Comparison of ENCODE assay signal across 22 cellular contexts in genomic region chr12:109989380-109989779, GRCh38. TPM values are rescaled to one million over a fixed set of nuclear protein-coding genes. Genes with fewer than 3 reads are reported as not detected.
A peak's percentile ranks its signal among the peaks of the same experiment; 100 is the strongest.
DNase-seq lines count a peak whose midpoint lies in the region; ATAC-seq and TF ChIP-seq lines count a peak whose summit lies in the region.
"Had no signal": no experiment of that assay in that cellular context is flagged by ENCODE, and none has a peak within 500 bp of the region (broad histone marks: within the 10 kb centered on the region; RNA-seq: fewer than 3 reads in every experiment).

No MANE protein-coding gene starts in this region.

- no peak overlapping the region for H4K91ac ChIP-seq in IMR-90 (ENCODE audit: insufficient read depth, low read depth, low read length)

- H3K36me3 ChIP-seq in IMR-90 (ENCODE audit: control insufficient read depth, insufficient read depth, low read length) (peaks cover 19% of the 10 kb centered on the region), esophagus squamous epithelium (peaks cover 10 to 73% (median 15%) of the 10 kb centered on the region in 3 donors), gastrocnemius medialis (peaks cover 0 to 54% of the 10 kb centered on the region in 2 donors), right lobe of liver (peaks cover 0 to 57% (median 14%) of the 10 kb centered on the region in 4 donors)
- H3K36me3 ChIP-seq: uterus had no signal

- no peak for DNase-seq in activated T-cell treated with anti-CD3 and anti-CD28 coated beads, Interleukin-2, amount 50 U/mL, for 72 hours
- DNase-seq in activated T-cell treated with anti-CD3 and anti-CD28 coated beads, Interleukin-2, amount 50 U/mL, for 4 hours, result no peak
- DNase-seq in IMR-90 (peak; percentile 60), esophagus squamous epithelium (lab: John Stamatoyannopoulos, UW) (no peak), gastrocnemius medialis (no peak), RPMI8226 (no peak), right lobe of liver (no peak)
- DNase-seq: activated CD4-positive, alpha-beta T cell treated with anti-CD3 and anti-CD28 coated beads, Interleukin-2, amount 10 ng/mL, durations not matched to agents 7 days and 5 days; CD4-positive, alpha-beta T cell; cortex of kidney; DMS79; foreskin fibroblast; mesendoderm; NCI-H1048; NCI-H2107; NCI-H510A; stimulated activated CD8-positive, alpha-beta memory T cell treated with anti-CD3 and anti-CD28 coated beads, Interleukin-4, amount 100 ng/mL, for 48 hours; uterus had no signal

- CTCF ChIA-PET in IMR-90 (lab: Yijun Ruan, JAX), result no interaction called here

- no peak for TF ChIP-seq RAD21 in IMR-90 (IDR thresholded peaks at IDR 0.05; ENCODE audit: low read length)

- H2BK5ac ChIP-seq in IMR-90 (ENCODE audit: low read depth, low read length, poor library complexity, severe bottlenecking), result peak overlapping the region; percentile 48

- no peak overlapping the region for H3K9ac ChIP-seq in IMR-90 (ENCODE audit: low read depth, low read length)

- no peaks in the 10 kb centered on the region for H3K9me3 ChIP-seq in IMR-90 (ENCODE audit: control insufficient read depth, insufficient read depth, low read length)
- no peaks in the 10 kb centered on the region for H3K9me3 ChIP-seq in esophagus squamous epithelium
- H3K9me3 ChIP-seq in gastrocnemius medialis, result no peaks in the 10 kb centered on the region
- no peaks in the 10 kb centered on the region for H3K9me3 ChIP-seq in right lobe of liver
- H3K9me3 ChIP-seq: prostate gland, uterus had no signal

- peak overlapping the region in 1 of 2 donors; percentile 21 for H3K4me3 Mint-ChIP-seq in activated T-cell treated with anti-CD3 and anti-CD28 coated beads, Interleukin-2, amount 50 U/mL, for 72 hours
- no peak overlapping the region for H3K4me3 Mint-ChIP-seq in activated T-cell treated with anti-CD3 and anti-CD28 coated beads, Interleukin-2, amount 50 U/mL, for 4 hours
- H3K4me3 Mint-ChIP-seq: activated CD4-positive, alpha-beta T cell treated with anti-CD3 and anti-CD28 coated beads, Interleukin-2, amount 10 ng/mL, durations not matched to agents 7 days and 5 days; brain; CD4-positive, alpha-beta T cell; natural killer cell treated with Interleukin-12 subunit alpha and Interleukin-12 subunit beta and Interleukin-15 and Interleukin-18, amount 100 ng/mL, for 72 hours had no signal

- no peak overlapping the region for H3K4me3 ChIP-seq in IMR-90 (ENCODE audit: insufficient read depth, low read depth, low read length)
- no peak overlapping the region for H3K4me3 ChIP-seq in esophagus squamous epithelium
- H3K4me3 ChIP-seq in gastrocnemius medialis, result no peak overlapping the region
- H3K4me3 ChIP-seq in right lobe of liver, result no peak overlapping the region
- H3K4me3 ChIP-seq: prostate gland, uterus had no signal

- H3K4me1 ChIP-seq in IMR-90 (ENCODE audit: control insufficient read depth, insufficient read depth, low read length), result peaks cover 14% of the 10 kb centered on the region
- peaks cover 0 to 28% (median 4%) of the 10 kb centered on the region in 3 donors for H3K4me1 ChIP-seq in esophagus squamous epithelium
- H3K4me1 ChIP-seq in gastrocnemius medialis, result peaks cover 10 to 17% of the 10 kb centered on the region in 2 donors
- peaks cover 0 to 4% (median 1%) of the 10 kb centered on the region in 4 donors for H3K4me1 ChIP-seq in right lobe of liver
- H3K4me1 ChIP-seq: prostate gland had no signal

- peak overlapping the region; percentile 58; the same call in 1 of the 2 replicates for H3K4ac ChIP-seq in IMR-90 (ENCODE audit: low read depth, low read length)

- no peaks in the 10 kb centered on the region for H3K9me3 Mint-ChIP-seq in activated T-cell treated with anti-CD3 and anti-CD28 coated beads, Interleukin-2, amount 50 U/mL, for 72 hours
- H3K9me3 Mint-ChIP-seq in activated T-cell treated with anti-CD3 and anti-CD28 coated beads, Interleukin-2, amount 50 U/mL, for 4 hours, result no peaks in the 10 kb centered on the region
- H3K9me3 Mint-ChIP-seq: activated CD4-positive, alpha-beta T cell treated with anti-CD3 and anti-CD28 coated beads, Interleukin-2, amount 10 ng/mL, durations not matched to agents 7 days and 5 days; brain; CD4-positive, alpha-beta T cell; natural killer cell treated with Interleukin-12 subunit alpha and Interleukin-12 subunit beta and Interleukin-15 and Interleukin-18, amount 100 ng/mL, for 72 hours had no signal

- POLR2A ChIA-PET in IMR-90 (lab: Charles Lee; ENCODE audit: unreplicated experiment), result no interaction called here

- H4K20me1 ChIP-seq in IMR-90 (ENCODE audit: insufficient read depth, low read length), result peaks cover 11% of the 10 kb centered on the region; the same call in 1 of the 2 replicates

- no peaks in the 10 kb centered on the region for H3K27me3 Mint-ChIP-seq in activated T-cell treated with anti-CD3 and anti-CD28 coated beads, Interleukin-2, amount 50 U/mL, for 72 hours (ENCODE audit: low read depth)
- no peaks in the 10 kb centered on the region for H3K27me3 Mint-ChIP-seq in activated T-cell treated with anti-CD3 and anti-CD28 coated beads, Interleukin-2, amount 50 U/mL, for 4 hours (ENCODE audit: low read depth)
- H3K27me3 Mint-ChIP-seq: activated CD4-positive, alpha-beta T cell treated with anti-CD3 and anti-CD28 coated beads, Interleukin-2, amount 10 ng/mL, durations not matched to agents 7 days and 5 days; brain; CD4-positive, alpha-beta T cell; natural killer cell treated with Interleukin-12 subunit alpha and Interleukin-12 subunit beta and Interleukin-15 and Interleukin-18, amount 100 ng/mL, for 72 hours had no signal

- H3K27ac ChIP-seq in IMR-90 (ENCODE audit: insufficient read depth, low read length), result peak overlapping the region; percentile 45; the same call in 1 of the 2 replicates
- H3K27ac ChIP-seq in esophagus squamous epithelium, result peak overlapping the region in 3 of 4 donors; percentile 1 to 35 (median 25)
- peak overlapping the region in 3 of 4 donors; percentile 13 to 37 (median 29) for H3K27ac ChIP-seq in gastrocnemius medialis
- no peak overlapping the region for H3K27ac ChIP-seq in right lobe of liver
- H3K27ac ChIP-seq: prostate gland, uterus had no signal

- intact Hi-C loops in IMR-90 (cut with micrococcal nuclease), result no loop called here
- intact Hi-C loops in esophagus squamous epithelium (cut with DNase I), result no loop called here
- intact Hi-C loops in gastrocnemius medialis (cut with DNase I; ENCODE audit: low total_unique reads), result no loop called here
- intact Hi-C loops in right lobe of liver (cut with DNase I), result no loop called here

- in situ Hi-C loops in IMR-90 (cut with MboI; ENCODE audit: low sequenced_read_pairs), result no loop called here
- in situ Hi-C loops in gastrocnemius medialis (cut with MboI; ENCODE audit: low sequenced_read_pairs in 4 of 4), result no loop called here

- H3K9me1 ChIP-seq in IMR-90 (ENCODE audit: insufficient read depth, low read length), result peaks cover 10% of the 10 kb centered on the region

- TF ChIP-seq CTCF in IMR-90 (conservative IDR thresholded peaks at IDR 0.05; ENCODE audit: low read depth, low read length), result no peak
- TF ChIP-seq CTCF in esophagus squamous epithelium (IDR thresholded peaks at IDR 0.05), result no peak
- no peak for TF ChIP-seq CTCF in gastrocnemius medialis (IDR thresholded peaks at IDR 0.05 in 4 of 5, conservative IDR thresholded peaks at IDR 0.05 in 1 of 5)
- TF ChIP-seq CTCF in right lobe of liver (IDR thresholded peaks at IDR 0.05), result no peak

- H3K4me1 Mint-ChIP-seq in activated T-cell treated with anti-CD3 and anti-CD28 coated beads, Interleukin-2, amount 50 U/mL, for 72 hours (ENCODE audit: low read depth), result peaks cover 79% of the 10 kb centered on the region
- H3K4me1 Mint-ChIP-seq in activated T-cell treated with anti-CD3 and anti-CD28 coated beads, Interleukin-2, amount 50 U/mL, for 4 hours (ENCODE audit: low read depth), result peaks cover 59% of the 10 kb centered on the region

- H3K14ac ChIP-seq in IMR-90 (replicated peaks; ENCODE audit: low read depth, low read length), result peak overlapping the region; percentile 52

- TF ChIP-seq POLR2A in IMR-90 (IDR thresholded peaks at IDR 0.05; ENCODE audit: low read depth, low read length) (no peak), esophagus squamous epithelium (IDR thresholded peaks at IDR 0.05) (no peak), gastrocnemius medialis (IDR thresholded peaks at IDR 0.05) (no peak), right lobe of liver (IDR thresholded peaks at IDR 0.05) (no peak)

- H4K8ac ChIP-seq in IMR-90 (ENCODE audit: low read depth in 2 of 2, low read length in 2 of 2), result 0 out of 4 replicates have a peak overlapping the region, but pooled peaks of 1 of the 2 experiments have one; percentile 6

- 0 out of 2 replicates have a peak overlapping the region, but pooled peaks have one; percentile 5 for H2BK120ac ChIP-seq in IMR-90 (ENCODE audit: low read depth, low read length)

- peak overlapping the region; percentile 31 for H2AK9ac ChIP-seq in IMR-90 (replicated peaks; ENCODE audit: low read depth, low read length, poor library complexity)

- no peak for ATAC-seq in activated T-cell treated with anti-CD3 and anti-CD28 coated beads, Interleukin-2, amount 50 U/mL, for 72 hours (replicated peaks in 1 of 2)
- ATAC-seq in activated T-cell treated with anti-CD3 and anti-CD28 coated beads, Interleukin-2, amount 50 U/mL, for 4 hours, result no peak
- peak; percentile 61 for ATAC-seq in IMR-90 (ENCODE audit: low read depth)
- no peak for ATAC-seq in gastrocnemius medialis
- ATAC-seq in HG03565 (IDR thresholded peaks at IDR 0.05; ENCODE audit: unreplicated experiment), result no peak
- ATAC-seq in right lobe of liver, result no peak
- ATAC-seq: natural killer cell treated with Interleukin-12 subunit alpha and Interleukin-12 subunit beta and Interleukin-15 and Interleukin-18, amount 100 ng/mL, for 72 hours had no signal

- no peaks in the 10 kb centered on the region for H3K27me3 ChIP-seq in IMR-90 (ENCODE audit: control insufficient read depth, insufficient read depth, low read length)
- H3K27me3 ChIP-seq in esophagus squamous epithelium, result no peaks in the 10 kb centered on the region
- H3K27me3 ChIP-seq in gastrocnemius medialis, result no peaks in the 10 kb centered on the region
- no peaks in the 10 kb centered on the region for H3K27me3 ChIP-seq in right lobe of liver
- H3K27me3 ChIP-seq: uterus had no signal

- peaks cover 12 to 36% of the 10 kb centered on the region in 2 donors for H3K36me3 Mint-ChIP-seq in activated T-cell treated with anti-CD3 and anti-CD28 coated beads, Interleukin-2, amount 50 U/mL, for 72 hours (ENCODE audit: insufficient read depth in 2 of 2)
- peaks cover 37% of the 10 kb centered on the region for H3K36me3 Mint-ChIP-seq in activated T-cell treated with anti-CD3 and anti-CD28 coated beads, Interleukin-2, amount 50 U/mL, for 4 hours (ENCODE audit: insufficient read depth)

- H2AK5ac ChIP-seq in IMR-90 (ENCODE audit: low read depth, low read length), result no peak overlapping the region; the same call in 1 of the 2 replicates

- peak overlapping the region; percentile 46; the same call in 1 of the 2 replicates for H2BK20ac ChIP-seq in IMR-90 (ENCODE audit: low read depth, low read length)

- BruUV-seq in IMR-90 (replicated peaks; lab: Mats Ljungman, UMichigan), result no TSS peak

- peak overlapping the region; percentile 86 for H3K27ac Mint-ChIP-seq in activated T-cell treated with anti-CD3 and anti-CD28 coated beads, Interleukin-2, amount 50 U/mL, for 72 hours
- H3K27ac Mint-ChIP-seq: activated CD4-positive, alpha-beta T cell treated with anti-CD3 and anti-CD28 coated beads, Interleukin-2, amount 10 ng/mL, durations not matched to agents 7 days and 5 days; CD4-positive, alpha-beta T cell had no signal

- WGBS in IMR-90 (ENCODE audit: extremely low coverage in 2 of 2, insufficient read length in 1 of 2), 2 experiments, result no CpG with 5 or more reads among the region's 5 CpGs
- WGBS in esophagus squamous epithelium, 2 donors, result 65 to 76% methylated on average over 5 of the region's 5 CpGs
- WGBS in right lobe of liver (ENCODE audit: insufficient coverage, low coverage, low lambda C conversion rate, missing lambda C conversion rate), result 89% methylated on average over 5 of the region's 5 CpGs

- H2BK15ac ChIP-seq in IMR-90 (ENCODE audit: low read depth, low read length), result peak overlapping the region; percentile 7; the same call in 1 of the 3 replicates

- no peak overlapping the region for H2AFZ ChIP-seq in IMR-90 (replicated peaks; ENCODE audit: low read length, poor library complexity)

- H3K18ac ChIP-seq in IMR-90 (ENCODE audit: low read depth, low read length), result peak overlapping the region; percentile 77; the same call in 1 of the 2 replicates

- peaks cover 28 to 60% of the 10 kb centered on the region in 2 experiments for H3K79me1 ChIP-seq in IMR-90 (ENCODE audit: low read depth in 1 of 2, low read length in 2 of 2)

- H3K56ac ChIP-seq in IMR-90 (ENCODE audit: extremely low read depth, insufficient read depth, low read length), result 0 out of 2 replicates have a peak overlapping the region, but pooled peaks have one; percentile 25

- dilution Hi-C loops in IMR-90 (cut with HindIII; ENCODE audit: low sequenced_read_pairs, unreplicated experiment), result no loop called here

- no peak overlapping the region for H3K23ac ChIP-seq in IMR-90 (ENCODE audit: low read depth, low read length)

- H4K5ac ChIP-seq in IMR-90 (ENCODE audit: low read depth, low read length), result no peak overlapping the region

- peak overlapping the region; percentile 57 for H3K4me2 ChIP-seq in IMR-90 (ENCODE audit: low read depth, low read length)

RNA-seq across cellular contexts. Expression of gene GIT2, which starts 6.8 kb away (rescaled TPM):
- total RNA-seq in activated T-cell treated with anti-CD3 and anti-CD28 coated beads, Interleukin-2, amount 50 U/mL, for 72 hours, result 10 to 100 TPM; 70.0 to 74.9 TPM
- 10 to 100 TPM; 43.0 to 51.8 (median 49.0) TPM for total RNA-seq in activated T-cell treated with anti-CD3 and anti-CD28 coated beads, Interleukin-2, amount 50 U/mL, for 4 hours
- total RNA-seq in IMR-90 (2012; rRNA removed), result 60.5 and 71.9 TPM in 2 replicates
- polyA plus RNA-seq in IMR-90 (2012; rRNA removed), result 43.0 and 48.0 TPM in 2 replicates
- 20.8 and 21.1 TPM in 2 replicates for polyA plus RNA-seq in IMR-90 (2012; cell fraction: cytosol; rRNA removed)
- polyA plus RNA-seq in IMR-90 (2012; cell fraction: nucleus; rRNA removed; ENCODE audit: low replicate concordance), result 42.7 and 138 TPM in 2 replicates
- total RNA-seq in esophagus squamous epithelium, result 10 to 100 TPM; 14.1 to 31.9 (median 21.0) TPM
- 10 to 100 TPM; 23.4 to 32.1 (median 23.6) TPM for total RNA-seq in gastrocnemius medialis
- 10 to 100 TPM; 13.3 to 24.8 (median 16.8) TPM for total RNA-seq in right lobe of liver

RNA-seq across cellular contexts. Expression of gene ANKRD13A, which starts 9.8 kb away (rescaled TPM):
- 10 to 100 TPM; 67.8 to 72.8 TPM for total RNA-seq in activated T-cell treated with anti-CD3 and anti-CD28 coated beads, Interleukin-2, amount 50 U/mL, for 72 hours
- 10 to 100 TPM; 30.6 to 42.7 (median 38.8) TPM for total RNA-seq in activated T-cell treated with anti-CD3 and anti-CD28 coated beads, Interleukin-2, amount 50 U/mL, for 4 hours
- total RNA-seq in IMR-90 (2012; rRNA removed) (364 and 449 TPM in 2 replicates), esophagus squamous epithelium (10 to 100 TPM; 67.6 to 92.9 (median 72.8) TPM), gastrocnemius medialis (10 to 100 TPM; 19.0 to 29.3 (median 20.5) TPM), right lobe of liver (10 to 100 TPM; 14.4 to 33.7 (median 24.6) TPM)
- 299 and 308 TPM in 2 replicates for polyA plus RNA-seq in IMR-90 (2012; rRNA removed)
- polyA plus RNA-seq in IMR-90 (2012; cell fraction: cytosol; rRNA removed), result 51.0 and 243 TPM in 2 replicates
- 516 and 695 TPM in 2 replicates for polyA plus RNA-seq in IMR-90 (2012; cell fraction: nucleus; rRNA removed; ENCODE audit: low replicate concordance)

RNA-seq across cellular contexts. Expression of gene C12orf76, which starts 58.9 kb away (rescaled TPM):
- 10 to 100 TPM; 16.9 to 19.0 TPM for total RNA-seq in activated T-cell treated with anti-CD3 and anti-CD28 coated beads, Interleukin-2, amount 50 U/mL, for 72 hours
- total RNA-seq in activated T-cell treated with anti-CD3 and anti-CD28 coated beads, Interleukin-2, amount 50 U/mL, for 4 hours, result 1 to 10 TPM; 5.9 to 6.8 (median 6.4) TPM
- total RNA-seq in IMR-90 (2012; rRNA removed) (5.0 and 6.7 TPM in 2 replicates), esophagus squamous epithelium (10 to 100 TPM in 1 of 4 donors, 1 to 10 TPM in 3; 3.2 to 10.8 (median 5.9) TPM), gastrocnemius medialis (10 to 100 TPM in 1 of 4 donors, 1 to 10 TPM in 3; 3.0 to 22.8 (median 8.0) TPM), right lobe of liver (10 to 100 TPM in 1 of 6 experiments, 1 to 10 TPM in 5; 3.0 to 10.1 (median 6.4) TPM)
- polyA plus RNA-seq in IMR-90 (2012; rRNA removed), result 6.2 and 7.1 TPM in 2 replicates
- 5.0 and 10.8 TPM in 2 replicates for polyA plus RNA-seq in IMR-90 (2012; cell fraction: cytosol; rRNA removed)
- 8.1 and 15.5 TPM in 2 replicates for polyA plus RNA-seq in IMR-90 (2012; cell fraction: nucleus; rRNA removed; ENCODE audit: low replicate concordance)

Comparison
In these comparisons a context has a peak if more than half of its experiments do, and no peak if none do; other contexts are left out.
1. H3K27ac ChIP-seq: peak in IMR-90 (single experiment), esophagus squamous epithelium (3 of 4) and gastrocnemius medialis (3 of 4); none in right lobe of liver (0 of 3).